Comparison of ENCODE assay signal across 19 cellular contexts in genomic region chr3:57464801-57465200, GRCh38.
DNase-seq lines count a peak whose midpoint lies in the region; ATAC-seq, FAIRE-seq and TF ChIP-seq lines count a peak whose summit lies in the region.
"Had no signal": no experiment of that assay in that cellular context is flagged by ENCODE, and none has a peak within 500 bp of the region (broad histone marks: within the 10 kb centered on the region; RNA-seq: fewer than 3 reads in every experiment).

No MANE protein-coding gene starts in this region.

- CTCF ChIA-PET in CD4-positive, alpha-beta T cell (lab: Charles Lee) = no interaction called here

- H3K27ac Mint-ChIP-seq in H9 = no peak overlapping the region; a peak in 1 of 7 replicates
- H3K27ac Mint-ChIP-seq in T-helper 2 cell treated with Interferon-gamma antibody and Interleukin-4, amounts not matched to agents 5 μg/mL and 100 μg/mL, for 36 hours = no peak overlapping the region
- no peak overlapping the region for H3K27ac Mint-ChIP-seq in CD4-positive, alpha-beta T cell
- H3K27ac Mint-ChIP-seq: activated CD4-positive, alpha-beta T cell treated with anti-CD3 and anti-CD28 coated beads, Interleukin-2, amount 10 ng/mL, durations not matched to agents 7 days and 5 days; activated T-helper 1 cell treated with anti-CD3 and anti-CD28 coated beads, Interleukin-12 subunit alpha, Interleukin-12 subunit beta, Interleukin-2, Interleukin-4 antibody, amounts not matched to agents 30 ng/mL and 10 ng/mL and 1 ng/mL, durations not matched to agents 14 hours and 24 hours and 36 hours; nephron; stimulated activated naive B cell treated with anti-CD40 and anti-IgM and Interleukin-4, amounts not matched to agents 10 μg/mL and 1 μg/mL and 100 μg/mL, for 72 hours; T-helper 1 cell treated with Interleukin-12 subunit alpha and Interleukin-12 subunit beta and Interleukin-4 antibody, amounts not matched to agents 30 μg/mL and 1 μg/mL, for 36 hours had no signal

- no CpG with 5 or more reads among the region's 4 CpGs for WGBS in H9 (ENCODE audit: extremely low coverage, insufficient read length, low lambda C conversion rate)
- 82% methylated on average over 4 of the region's 4 CpGs for WGBS in esophagus muscularis mucosa

- no peak overlapping the region for H3K18ac ChIP-seq in H9 (ENCODE audit: insufficient read length, low read depth, low read length)

- H3K4ac ChIP-seq in H9 (ENCODE audit: low read depth, low read length) = no peak overlapping the region

- H3K4me3 Mint-ChIP-seq in H9 = no peak overlapping the region
- no peak overlapping the region for H3K4me3 Mint-ChIP-seq in T-helper 2 cell treated with Interferon-gamma antibody and Interleukin-4, amounts not matched to agents 5 μg/mL and 100 μg/mL, for 36 hours
- H3K4me3 Mint-ChIP-seq in CD4-positive, alpha-beta T cell = no peak overlapping the region
- H3K4me3 Mint-ChIP-seq: activated CD4-positive, alpha-beta T cell treated with anti-CD3 and anti-CD28 coated beads, Interleukin-2, amount 10 ng/mL, durations not matched to agents 7 days and 5 days; activated T-helper 1 cell treated with anti-CD3 and anti-CD28 coated beads, Interleukin-12 subunit alpha, Interleukin-12 subunit beta, Interleukin-2, Interleukin-4 antibody, amounts not matched to agents 30 ng/mL and 10 ng/mL and 1 ng/mL, durations not matched to agents 14 hours and 24 hours and 36 hours; nephron; stimulated activated naive B cell treated with anti-CD40 and anti-IgM and Interleukin-4, amounts not matched to agents 10 μg/mL and 1 μg/mL and 100 μg/mL, for 72 hours; T-helper 1 cell treated with Interleukin-12 subunit alpha and Interleukin-12 subunit beta and Interleukin-4 antibody, amounts not matched to agents 30 μg/mL and 1 μg/mL, for 36 hours had no signal

- no peak overlapping the region for H3T11ph ChIP-seq in H9 (ENCODE audit: low read length)

- TF ChIP-seq EP300 in esophagus muscularis mucosa (IDR thresholded peaks at IDR 0.05) = no peak

- FAIRE-seq in A204.1 (lab: Jason Lieb, UNC) = peak; percentile 83
- FAIRE-seq: GM12892, urothelium cell line had no signal

- H3K23me2 ChIP-seq in H9 (ENCODE audit: insufficient read length, low read depth, low read length, poor library complexity, severe bottlenecking) = no peaks in the 10 kb centered on the region

- peak overlapping the region; percentile 14 for H2AFZ ChIP-seq in H9 (ENCODE audit: low read length)
- H2AFZ ChIP-seq in fibroblast of lung (ENCODE audit: low read length) = no peak overlapping the region

- H3K56ac ChIP-seq in H9 (ENCODE audit: insufficient read length, low read depth, low read length) = no peak overlapping the region

- H3K79me1 ChIP-seq in H9 (ENCODE audit: insufficient read depth, low read depth, low read length, poor library complexity, severe bottlenecking) = no peaks in the 10 kb centered on the region

- no peak overlapping the region for H3K4me3 ChIP-seq in fibroblast of lung (replicated peaks in 1 of 4; ENCODE audit: control extremely low read depth in 1 of 4, insufficient read depth in 1 of 4, low read depth in 3 of 4, low read length in 4 of 4)
- no peak overlapping the region for H3K4me3 ChIP-seq in esophagus muscularis mucosa

- no peaks in the 10 kb centered on the region for H3K27me3 Mint-ChIP-seq in H9 (ENCODE audit: low read depth)
- peaks cover 17% of the 10 kb centered on the region for H3K27me3 Mint-ChIP-seq in T-helper 2 cell treated with Interferon-gamma antibody and Interleukin-4, amounts not matched to agents 5 μg/mL and 100 μg/mL, for 36 hours (ENCODE audit: low read depth)
- no peaks in the 10 kb centered on the region for H3K27me3 Mint-ChIP-seq in CD4-positive, alpha-beta T cell
- H3K27me3 Mint-ChIP-seq: stimulated activated naive B cell treated with anti-CD40 and anti-IgM and Interleukin-4, amounts not matched to agents 10 μg/mL and 1 μg/mL and 100 μg/mL, for 72 hours had no signal

- no peaks in the 10 kb centered on the region for H3K27me3 ChIP-seq in H9 (ENCODE audit: insufficient read depth, low read length)
- H3K27me3 ChIP-seq in fibroblast of lung (ENCODE audit: control insufficient read depth, insufficient read depth, low read length) = no peaks in the 10 kb centered on the region
- H3K27me3 ChIP-seq in esophagus muscularis mucosa = no peaks in the 10 kb centered on the region
- H3K27me3 ChIP-seq in CD4-positive, alpha-beta T cell (ENCODE audit: control insufficient read depth, insufficient read depth, low read length) = no peaks in the 10 kb centered on the region

- no peak overlapping the region for H4K91ac ChIP-seq in H9 (ENCODE audit: insufficient read length, low read depth, low read length)

- DNase-seq in H9 (no peak), SK-MEL-5 (ENCODE audit: low read depth, low spot score) (peak; percentile 37), fibroblast of lung (ENCODE audit: low read depth in 2 of 2) (peak; percentile 3 to 6), foreskin melanocyte (no peak), esophagus muscularis mucosa (ENCODE audit: extremely low spot score) (no peak)
- no peak for DNase-seq in T-helper 2 cell treated with Interferon-gamma antibody and Interleukin-4, amounts not matched to agents 5 μg/mL and 100 μg/mL, for 36 hours (ENCODE audit: low spot score)
- no peak for DNase-seq in CD4-positive, alpha-beta T cell
- DNase-seq: activated CD4-positive, alpha-beta T cell treated with anti-CD3 and anti-CD28 coated beads, Interleukin-2, amount 10 ng/mL, durations not matched to agents 7 days and 5 days; aorta; hypothalamus; left ventricle myocardium superior; stimulated activated naive B cell treated with anti-CD40 and anti-IgM and Interleukin-4, amounts not matched to agents 10 μg/mL and 1 μg/mL and 100 μg/mL, for 72 hours had no signal

- H3K79me2 ChIP-seq in H9 (ENCODE audit: insufficient read depth, low read length) (no peaks in the 10 kb centered on the region), fibroblast of lung (ENCODE audit: control insufficient read depth, insufficient read depth, low read length) (no peaks in the 10 kb centered on the region)

- H2BK120ac ChIP-seq in H9 (ENCODE audit: low read depth, low read length, poor library complexity, severe bottlenecking) = no peak overlapping the region

- in situ Hi-C loops in SK-MEL-5 (cut with HindIII; ENCODE audit: low pct_unique_long_range_greater_than_20kb, low sequenced_read_pairs) = no loop called here

- H2BK5ac ChIP-seq in H9 (ENCODE audit: insufficient read length, low read length) = no peak overlapping the region

- H3K9ac ChIP-seq in H9 (ENCODE audit: extremely low read depth, insufficient read length, low read length) (no peak overlapping the region), fibroblast of lung (ENCODE audit: insufficient read depth, low read length) (no peak overlapping the region)

- H3K9me3 ChIP-seq in H9 (ENCODE audit: control insufficient read depth, low read depth, low read length) = no peaks in the 10 kb centered on the region
- H3K9me3 ChIP-seq in fibroblast of lung (ENCODE audit: control insufficient read depth, insufficient read depth, low read depth, low read length) = no peaks in the 10 kb centered on the region
- H3K9me3 ChIP-seq in esophagus muscularis mucosa = no peaks in the 10 kb centered on the region
- H3K9me3 ChIP-seq in CD4-positive, alpha-beta T cell (ENCODE audit: control insufficient read depth, low read length) = no peaks in the 10 kb centered on the region

- no peak overlapping the region for H2BK15ac ChIP-seq in H9 (ENCODE audit: low read depth, low read length)

- H2AK5ac ChIP-seq in H9 (ENCODE audit: insufficient read length, low read length) = no peak overlapping the region

- no peak overlapping the region for H4K5ac ChIP-seq in H9 (ENCODE audit: insufficient read length, low read depth, low read length)

- H4K20me1 ChIP-seq in H9 (ENCODE audit: control insufficient read depth, insufficient read depth, insufficient read length) (no peaks in the 10 kb centered on the region), fibroblast of lung (ENCODE audit: control insufficient read depth, extremely low read depth, insufficient read depth, low read length) (no peaks in the 10 kb centered on the region)

- ATAC-seq in CD4-positive, alpha-beta T cell (ENCODE audit: poor library complexity) = no peak
- ATAC-seq: left ventricle myocardium superior; sciatic nerve; stimulated activated naive B cell treated with anti-CD40 and anti-IgM and Interleukin-4, amounts not matched to agents 10 μg/mL and 1 μg/mL and 100 μg/mL, for 72 hours had no signal

- H3K14ac ChIP-seq in H9 (ENCODE audit: insufficient read depth, low read length) = no peak overlapping the region

- H3K9me3 Mint-ChIP-seq in H9 = no peaks in the 10 kb centered on the region
- H3K9me3 Mint-ChIP-seq in T-helper 2 cell treated with Interferon-gamma antibody and Interleukin-4, amounts not matched to agents 5 μg/mL and 100 μg/mL, for 36 hours = no peaks in the 10 kb centered on the region
- no peaks in the 10 kb centered on the region for H3K9me3 Mint-ChIP-seq in CD4-positive, alpha-beta T cell
- H3K9me3 Mint-ChIP-seq: activated CD4-positive, alpha-beta T cell treated with anti-CD3 and anti-CD28 coated beads, Interleukin-2, amount 10 ng/mL, durations not matched to agents 7 days and 5 days; activated T-helper 1 cell treated with anti-CD3 and anti-CD28 coated beads, Interleukin-12 subunit alpha, Interleukin-12 subunit beta, Interleukin-2, Interleukin-4 antibody, amounts not matched to agents 30 ng/mL and 10 ng/mL and 1 ng/mL, durations not matched to agents 14 hours and 24 hours and 36 hours; nephron; stimulated activated naive B cell treated with anti-CD40 and anti-IgM and Interleukin-4, amounts not matched to agents 10 μg/mL and 1 μg/mL and 100 μg/mL, for 72 hours; T-helper 1 cell treated with Interleukin-12 subunit alpha and Interleukin-12 subunit beta and Interleukin-4 antibody, amounts not matched to agents 30 μg/mL and 1 μg/mL, for 36 hours had no signal

- no peak overlapping the region for H3K4me2 ChIP-seq in H9 (ENCODE audit: insufficient read depth, insufficient read length, low read length)
- no peak overlapping the region for H3K4me2 ChIP-seq in fibroblast of lung (ENCODE audit: extremely low read depth, insufficient read depth, low read length)

- H2BK12ac ChIP-seq in H9 (ENCODE audit: insufficient read length, low read depth, low read length) = no peak overlapping the region

- no peak for TF ChIP-seq POLR2A in esophagus muscularis mucosa (IDR thresholded peaks at IDR 0.05; ENCODE audit: low read depth)

- no peaks in the 10 kb centered on the region for H3K4me1 Mint-ChIP-seq in H9
- no peaks in the 10 kb centered on the region for H3K4me1 Mint-ChIP-seq in T-helper 2 cell treated with Interferon-gamma antibody and Interleukin-4, amounts not matched to agents 5 μg/mL and 100 μg/mL, for 36 hours (ENCODE audit: low read depth)
- peaks cover 4% of the 10 kb centered on the region for H3K4me1 Mint-ChIP-seq in CD4-positive, alpha-beta T cell (ENCODE audit: low read depth)
- H3K4me1 Mint-ChIP-seq: activated CD4-positive, alpha-beta T cell treated with anti-CD3 and anti-CD28 coated beads, Interleukin-2, amount 10 ng/mL, durations not matched to agents 7 days and 5 days; nephron; stimulated activated naive B cell treated with anti-CD40 and anti-IgM and Interleukin-4, amounts not matched to agents 10 μg/mL and 1 μg/mL and 100 μg/mL, for 72 hours had no signal

- H3K4me1 ChIP-seq in H9 (ENCODE audit: insufficient read depth, low read length) (no peaks in the 10 kb centered on the region), fibroblast of lung (ENCODE audit: control insufficient read depth, extremely low read depth, insufficient read depth, low read length) (no peaks in the 10 kb centered on the region), esophagus muscularis mucosa (no peaks in the 10 kb centered on the region)

- H3K27ac ChIP-seq in H9 (ENCODE audit: insufficient read length, low read depth, low read length) = no peak overlapping the region
- no peak overlapping the region for H3K27ac ChIP-seq in fibroblast of lung (ENCODE audit: insufficient read depth, low read length)
- H3K27ac ChIP-seq in esophagus muscularis mucosa (replicated peaks in 1 of 4) = no peak overlapping the region
- H3K27ac ChIP-seq in CD4-positive, alpha-beta T cell (ENCODE audit: low read depth, low read length) = no peak overlapping the region

- no peak overlapping the region for H4K8ac ChIP-seq in H9 (replicated peaks; ENCODE audit: insufficient read length, low read depth, low read length)

- POLR2A ChIA-PET in CD4-positive, alpha-beta T cell (lab: Charles Lee) = no interaction called here

- intact Hi-C loops in esophagus muscularis mucosa (cut with DNase I) = no loop called here
- intact Hi-C loops in CD4-positive, alpha-beta T cell (cut with DNase I, micrococcal nuclease) = no loop called here

- H3K36me3 Mint-ChIP-seq in H9 (ENCODE audit: insufficient read depth in 1 of 3, low read depth in 3 of 3) = no peaks in the 10 kb centered on the region
- H3K36me3 Mint-ChIP-seq in T-helper 2 cell treated with Interferon-gamma antibody and Interleukin-4, amounts not matched to agents 5 μg/mL and 100 μg/mL, for 36 hours (ENCODE audit: low read depth) = no peaks in the 10 kb centered on the region
- H3K36me3 Mint-ChIP-seq in CD4-positive, alpha-beta T cell (ENCODE audit: low read depth) = no peaks in the 10 kb centered on the region
- H3K36me3 Mint-ChIP-seq: stimulated activated naive B cell treated with anti-CD40 and anti-IgM and Interleukin-4, amounts not matched to agents 10 μg/mL and 1 μg/mL and 100 μg/mL, for 72 hours had no signal

- H2BK20ac ChIP-seq in H9 (ENCODE audit: low read depth, low read length, poor library complexity, severe bottlenecking) = no peak overlapping the region

- TF ChIP-seq CTCF in H9 (conservative IDR thresholded peaks at IDR 0.05) = 0 out of 3 replicates have a peak, but pooled peaks have one; percentile 22
- TF ChIP-seq CTCF in fibroblast of lung (conservative IDR thresholded peaks at IDR 0.05 in 1 of 2, IDR thresholded peaks at IDR 0.05 in 1 of 2; ENCODE audit: low read depth in 1 of 2, low read length in 2 of 2) = peak in 1 of 2 donors; percentile 34
- no peak for TF ChIP-seq CTCF in esophagus muscularis mucosa (IDR thresholded peaks at IDR 0.05)
- no peak for TF ChIP-seq CTCF in CD4-positive, alpha-beta T cell (IDR thresholded peaks at IDR 0.05)

- no peak overlapping the region for H3K23ac ChIP-seq in H9 (ENCODE audit: insufficient read length, low read depth, low read length)

- H3K36me3 ChIP-seq in fibroblast of lung (ENCODE audit: control insufficient read depth, insufficient read depth, low read length) (no peaks in the 10 kb centered on the region), esophagus muscularis mucosa (no peaks in the 10 kb centered on the region)

Comparison
In these comparisons a context has a peak if more than half of its experiments do, and no peak if none do; other contexts are left out.
1. DNase-seq: peak in SK-MEL-5 (single experiment) and fibroblast of lung (2 of 2); none in H9 (single experiment), foreskin melanocyte (single experiment), T-helper 2 cell treated with Interferon-gamma antibody and Interleukin-4, amounts not matched to agents 5 μg/mL and 100 μg/mL, for 36 hours (single experiment), esophagus muscularis mucosa (single experiment) and CD4-positive, alpha-beta T cell (0 of 10).